In the genomic region with DNA sequence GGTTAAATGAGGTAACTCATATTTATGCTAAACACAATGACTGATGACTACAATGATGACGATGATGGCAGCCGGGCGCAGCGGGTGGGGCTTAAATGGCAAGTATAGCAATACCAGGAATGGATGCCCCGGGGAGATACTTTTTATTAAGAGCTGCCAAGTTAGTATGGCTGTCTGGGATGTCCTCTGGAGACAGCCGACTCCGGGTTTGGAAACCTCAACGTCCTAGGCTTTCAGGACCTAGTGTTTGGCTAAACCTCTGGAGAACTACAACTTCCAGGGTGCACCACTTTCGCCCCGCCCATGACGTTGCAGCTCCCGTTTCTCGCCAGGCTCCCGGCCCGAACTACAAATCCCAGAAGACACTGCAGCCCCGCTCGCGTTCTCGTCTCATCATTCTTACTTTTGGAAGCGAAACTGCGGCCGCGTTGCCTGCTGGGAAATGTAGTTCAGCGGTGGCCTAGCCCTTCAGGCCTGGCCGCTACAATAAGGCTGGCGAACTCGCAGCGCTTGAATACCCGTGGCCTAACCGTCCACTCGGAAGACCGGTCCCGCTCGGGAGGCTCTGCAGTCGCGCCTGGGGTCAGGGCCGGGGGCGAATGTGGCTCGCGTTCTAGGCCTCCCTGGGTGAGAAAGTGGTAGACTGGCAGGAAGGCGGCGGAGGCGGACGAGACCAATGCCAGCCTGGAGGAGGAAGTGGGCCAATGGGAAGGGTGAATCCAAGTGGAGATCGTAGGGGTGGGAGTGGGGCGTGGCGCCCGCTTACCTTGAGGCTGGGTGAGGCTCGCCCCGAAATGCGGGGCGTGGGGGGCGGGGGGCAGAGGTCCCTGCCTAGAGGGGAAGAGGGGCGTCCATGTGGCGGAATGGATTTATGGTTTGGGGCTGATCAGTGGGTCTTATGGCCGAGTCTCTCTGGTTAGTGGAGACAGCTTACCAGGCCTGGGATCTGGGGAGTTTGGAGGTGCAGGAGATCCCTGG, we compare ENCODE assay signal across 1 cellular context.
TF ChIP-seq lines count a peak whose summit lies in the region.

Gene SMARCAL1 (plus strand): TSS at position 463 of the 978 bp plus-strand sequence. CDS start 2,221 bp downstream, outside the sequence.

TF ChIP-seq in HEK293, 187 proteins besides CTCF, POLR2A, EP300 and RAD21 (continued from another document and continues in another):
- TF ChIP-seq ZNF580 (tag by site-specific recombination; IDR thresholded peaks at IDR 0.05) = peak; percentile 57; the same call in 1 of the 2 replicates
- no peak for TF ChIP-seq BCL6B (tag by site-specific recombination; IDR thresholded peaks at IDR 0.05)
- no peak for TF ChIP-seq ZNF292 (tag by site-specific recombination; IDR thresholded peaks at IDR 0.05; ENCODE audit: borderline replicate concordance, low read depth)
- TF ChIP-seq ZNF473 (tag by site-specific recombination; IDR thresholded peaks at IDR 0.05) = no peak
- TF ChIP-seq ZBTB21 (tag by site-specific recombination; IDR thresholded peaks at IDR 0.05) = no peak
- no peak for TF ChIP-seq GLI4 (tag by site-specific recombination; IDR thresholded peaks at IDR 0.05)
- TF ChIP-seq, protein P1, sequence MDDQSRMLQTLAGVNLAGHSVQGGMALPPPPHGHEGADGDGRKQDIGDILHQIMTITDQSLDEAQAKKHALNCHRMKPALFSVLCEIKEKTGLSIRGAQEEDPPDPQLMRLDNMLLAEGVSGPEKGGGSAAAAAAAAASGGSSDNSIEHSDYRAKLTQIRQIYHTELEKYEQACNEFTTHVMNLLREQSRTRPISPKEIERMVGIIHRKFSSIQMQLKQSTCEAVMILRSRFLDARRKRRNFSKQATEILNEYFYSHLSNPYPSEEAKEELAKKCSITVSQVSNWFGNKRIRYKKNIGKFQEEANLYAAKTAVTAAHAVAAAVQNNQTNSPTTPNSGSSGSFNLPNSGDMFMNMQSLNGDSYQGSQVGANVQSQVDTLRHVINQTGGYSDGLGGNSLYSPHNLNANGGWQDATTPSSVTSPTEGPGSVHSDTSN (CRISPR knock-in tag; IDR thresholded peaks at IDR 0.05) = no peak
- no peak for TF ChIP-seq PRDM6 (tag by site-specific recombination; IDR thresholded peaks at IDR 0.05)
- peak; percentile 97 for TF ChIP-seq ZBTB17 (tag by site-specific recombination; IDR thresholded peaks at IDR 0.05)
- TF ChIP-seq TRIM28 (IDR thresholded peaks at IDR 0.05; ENCODE audit: borderline replicate concordance, low read length) = peak; percentile 45; the same call in 1 of the 2 replicates
- TF ChIP-seq ZNF558 (tag by site-specific recombination; IDR thresholded peaks at IDR 0.05) = no peak
- TF ChIP-seq, protein P2, sequence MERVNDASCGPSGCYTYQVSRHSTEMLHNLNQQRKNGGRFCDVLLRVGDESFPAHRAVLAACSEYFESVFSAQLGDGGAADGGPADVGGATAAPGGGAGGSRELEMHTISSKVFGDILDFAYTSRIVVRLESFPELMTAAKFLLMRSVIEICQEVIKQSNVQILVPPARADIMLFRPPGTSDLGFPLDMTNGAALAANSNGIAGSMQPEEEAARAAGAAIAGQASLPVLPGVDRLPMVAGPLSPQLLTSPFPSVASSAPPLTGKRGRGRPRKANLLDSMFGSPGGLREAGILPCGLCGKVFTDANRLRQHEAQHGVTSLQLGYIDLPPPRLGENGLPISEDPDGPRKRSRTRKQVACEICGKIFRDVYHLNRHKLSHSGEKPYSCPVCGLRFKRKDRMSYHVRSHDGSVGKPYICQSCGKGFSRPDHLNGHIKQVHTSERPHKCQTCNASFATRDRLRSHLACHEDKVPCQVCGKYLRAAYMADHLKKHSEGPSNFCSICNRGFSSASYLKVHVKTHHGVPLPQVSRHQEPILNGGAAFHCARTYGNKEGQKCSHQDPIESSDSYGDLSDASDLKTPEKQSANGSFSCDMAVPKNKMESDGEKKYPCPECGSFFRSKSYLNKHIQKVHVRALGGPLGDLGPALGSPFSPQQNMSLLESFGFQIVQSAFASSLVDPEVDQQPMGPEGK (tag by site-specific recombination; IDR thresholded peaks at IDR 0.05) = peak; percentile 61
- peak; percentile 78 for TF ChIP-seq ZNF513 (tag by site-specific recombination; IDR thresholded peaks at IDR 0.05)
- TF ChIP-seq ZNF747 (tag by site-specific recombination; IDR thresholded peaks at IDR 0.05) = no peak
- TF ChIP-seq ZNF426 (tag by site-specific recombination; IDR thresholded peaks at IDR 0.05) = no peak
- TF ChIP-seq GLI2 (tag by site-specific recombination; IDR thresholded peaks at IDR 0.05; ENCODE audit: borderline replicate concordance, low read depth) = no peak
- TF ChIP-seq PRDM10 (tag by site-specific recombination; IDR thresholded peaks at IDR 0.05) = peak; percentile 99
- TF ChIP-seq, protein P3, sequence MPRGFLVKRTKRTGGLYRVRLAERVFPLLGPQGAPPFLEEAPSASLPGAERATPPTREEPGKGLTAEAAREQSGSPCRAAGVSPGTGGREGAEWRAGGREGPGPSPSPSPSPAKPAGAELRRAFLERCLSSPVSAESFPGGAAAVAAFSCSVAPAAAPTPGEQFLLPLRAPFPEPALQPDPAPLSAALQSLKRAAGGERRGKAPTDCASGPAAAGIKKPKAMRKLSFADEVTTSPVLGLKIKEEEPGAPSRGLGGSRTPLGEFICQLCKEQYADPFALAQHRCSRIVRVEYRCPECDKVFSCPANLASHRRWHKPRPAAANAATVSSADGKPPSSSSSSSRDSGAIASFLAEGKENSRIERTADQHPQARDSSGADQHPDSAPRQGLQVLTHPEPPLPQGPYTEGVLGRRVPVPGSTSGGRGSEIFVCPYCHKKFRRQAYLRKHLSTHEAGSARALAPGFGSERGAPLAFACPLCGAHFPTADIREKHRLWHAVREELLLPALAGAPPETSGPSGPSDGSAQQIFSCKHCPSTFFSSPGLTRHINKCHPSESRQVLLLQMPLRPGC (tag by site-specific recombination; IDR thresholded peaks at IDR 0.05) = no peak
- 0 out of 2 replicates have a peak, but pooled peaks have one; percentile 49 for TF ChIP-seq ZNF391 (tag by site-specific recombination; IDR thresholded peaks at IDR 0.05; ENCODE audit: borderline replicate concordance, low read depth)
- no peak for TF ChIP-seq ZNF214 (tag by site-specific recombination; IDR thresholded peaks at IDR 0.05; ENCODE audit: borderline replicate concordance)
- no peak for TF ChIP-seq ZNF776 (tag by site-specific recombination; IDR thresholded peaks at IDR 0.05; ENCODE audit: borderline replicate concordance)
- TF ChIP-seq ZNF585B (tag by site-specific recombination; IDR thresholded peaks at IDR 0.05) = no peak
- no peak for TF ChIP-seq ZNF155 (tag by site-specific recombination; IDR thresholded peaks at IDR 0.05)
- TF ChIP-seq ZNF488 (tag by site-specific recombination; IDR thresholded peaks at IDR 0.05) = no peak
- no peak for TF ChIP-seq ZNF416 (tag by site-specific recombination; IDR thresholded peaks at IDR 0.05)
- no peak for TF ChIP-seq ZFP41 (tag by site-specific recombination; IDR thresholded peaks at IDR 0.05; ENCODE audit: borderline replicate concordance)
- peak; percentile 59 for TF ChIP-seq SP2 (tag by site-specific recombination; IDR thresholded peaks at IDR 0.05)
- TF ChIP-seq, protein P4, sequence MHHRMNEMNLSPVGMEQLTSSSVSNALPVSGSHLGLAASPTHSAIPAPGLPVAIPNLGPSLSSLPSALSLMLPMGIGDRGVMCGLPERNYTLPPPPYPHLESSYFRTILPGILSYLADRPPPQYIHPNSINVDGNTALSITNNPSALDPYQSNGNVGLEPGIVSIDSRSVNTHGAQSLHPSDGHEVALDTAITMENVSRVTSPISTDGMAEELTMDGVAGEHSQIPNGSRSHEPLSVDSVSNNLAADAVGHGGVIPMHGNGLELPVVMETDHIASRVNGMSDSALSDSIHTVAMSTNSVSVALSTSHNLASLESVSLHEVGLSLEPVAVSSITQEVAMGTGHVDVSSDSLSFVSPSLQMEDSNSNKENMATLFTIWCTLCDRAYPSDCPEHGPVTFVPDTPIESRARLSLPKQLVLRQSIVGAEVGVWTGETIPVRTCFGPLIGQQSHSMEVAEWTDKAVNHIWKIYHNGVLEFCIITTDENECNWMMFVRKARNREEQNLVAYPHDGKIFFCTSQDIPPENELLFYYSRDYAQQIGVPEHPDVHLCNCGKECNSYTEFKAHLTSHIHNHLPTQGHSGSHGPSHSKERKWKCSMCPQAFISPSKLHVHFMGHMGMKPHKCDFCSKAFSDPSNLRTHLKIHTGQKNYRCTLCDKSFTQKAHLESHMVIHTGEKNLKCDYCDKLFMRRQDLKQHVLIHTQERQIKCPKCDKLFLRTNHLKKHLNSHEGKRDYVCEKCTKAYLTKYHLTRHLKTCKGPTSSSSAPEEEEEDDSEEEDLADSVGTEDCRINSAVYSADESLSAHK (tag by site-specific recombination; IDR thresholded peaks at IDR 0.05) = no peak
- TF ChIP-seq GLIS2 (tag by site-specific recombination; IDR thresholded peaks at IDR 0.05) = 0 out of 2 replicates have a peak, but pooled peaks have one; percentile 23
- TF ChIP-seq YY1 (tag by site-specific recombination; IDR thresholded peaks at IDR 0.05) = peak; percentile 9; the same call in 1 of the 2 replicates
- peak; percentile 75 for TF ChIP-seq ZBTB8A (tag by site-specific recombination; IDR thresholded peaks at IDR 0.05)
- TF ChIP-seq ZNF555 (tag by site-specific recombination; conservative IDR thresholded peaks at IDR 0.05) = no peak
- no peak for TF ChIP-seq RBAK (tag by site-specific recombination; IDR thresholded peaks at IDR 0.05)
